ENCODE assay signal across 8 cellular contexts in genomic region chr14:99273025-99273723, GRCh38. TPM values are rescaled to one million over a fixed set of nuclear protein-coding genes. Genes with fewer than 3 reads are reported as not detected.
A peak's percentile ranks its signal among the peaks of the same experiment; 100 is the strongest.
DNase-seq lines count a peak whose midpoint lies in the region; ATAC-seq and TF ChIP-seq lines count a peak whose summit lies in the region.

No MANE protein-coding gene starts in this region.

- peaks cover 20 to 69% (median 26%) of the 10 kb centered on the region in 3 donors for H3K4me1 ChIP-seq in esophagus squamous epithelium

- intact Hi-C loops in activated CD4-positive, alpha-beta T cell treated with anti-CD3 and anti-CD28 coated beads for 36 hours (cut with DNase I, micrococcal nuclease): loop anchor here (2.0 to 10.0 kb wide), 15 partner anchors 144 to 1864 kb away; partner anchors contain the start of gene EVL (in 1 of the 2)
- intact Hi-C loops in esophagus squamous epithelium (cut with DNase I): loop anchor here (10.0 kb wide), 1 partner anchor 1138 kb away; no protein-coding TSS in a partner anchor

- WGBS in esophagus squamous epithelium, 2 donors: 0% methylated on average over 1 to 2 of the region's 48 CpGs

- ATAC-seq in activated CD4-positive, alpha-beta T cell treated with anti-CD3 and anti-CD28 coated beads for 36 hours: peak; percentile 4
- ATAC-seq in GM18868 (IDR thresholded peaks at IDR 0.05; ENCODE audit: unreplicated experiment): no peak
- ATAC-seq in HG03196 (IDR thresholded peaks at IDR 0.05; ENCODE audit: unreplicated experiment): no peak

- no peaks in the 10 kb centered on the region for H3K9me3 Mint-ChIP-seq in activated CD4-positive, alpha-beta T cell treated with anti-CD3 and anti-CD28 coated beads for 36 hours (ENCODE audit: low read depth)

- peak overlapping the region; percentile 29 for H3K27ac ChIP-seq in WERI-Rb-1
- peak overlapping the region; percentile 82 to 92 (median 88) for H3K27ac ChIP-seq in esophagus squamous epithelium

- H3K9me3 ChIP-seq in WERI-Rb-1 (ENCODE audit: severe bottlenecking) (peaks cover 4% of the 10 kb centered on the region), esophagus squamous epithelium (no peaks in the 10 kb centered on the region)

- H3K4me1 Mint-ChIP-seq in activated CD4-positive, alpha-beta T cell treated with anti-CD3 and anti-CD28 coated beads for 36 hours: peaks cover 38% of the 10 kb centered on the region

- peak; percentile 79 for DNase-seq in activated CD4-positive, alpha-beta T cell treated with anti-CD3 and anti-CD28 coated beads for 36 hours
- no peak for DNase-seq in activated CD4-positive, alpha-beta T cell treated with anti-CD3 and anti-CD28 coated beads, Interleukin-2, amount 50 U/mL, for 1 hour
- DNase-seq in WERI-Rb-1 (peak; percentile 82), esophagus squamous epithelium (lab: John Stamatoyannopoulos, UW) (no peak), NCI-H226 (no peak)
- DNase-seq in stimulated activated CD4-positive, alpha-beta T cell treated with anti-CD3 and anti-CD28 coated beads, Interleukin-15, amount 100 ng/mL, for 24 hours: peak; percentile 88

- CTCF ChIA-PET in activated CD4-positive, alpha-beta T cell treated with anti-CD3 and anti-CD28 coated beads for 36 hours (lab: Charles Lee): interaction anchor here (0.7 to 1.4 kb wide), 4 partner anchors 13 to 37 kb away, joined by 4 to 5 read pairs (median 4); no protein-coding TSS in a partner anchor

- H3K27ac Mint-ChIP-seq in activated CD4-positive, alpha-beta T cell treated with anti-CD3 and anti-CD28 coated beads for 36 hours: peak overlapping the region; percentile 98

- TF ChIP-seq CTCF in WERI-Rb-1 (IDR thresholded peaks at IDR 0.05; ENCODE audit: low read depth, low read length): no peak
- TF ChIP-seq CTCF in esophagus squamous epithelium (IDR thresholded peaks at IDR 0.05): peak in 1 of 6 experiments; percentile 8

- POLR2A ChIA-PET in activated CD4-positive, alpha-beta T cell treated with anti-CD3 and anti-CD28 coated beads for 36 hours (lab: Charles Lee): interaction anchor here (0.6 to 1.5 kb wide), 4 partner anchors 11 to 1137 kb away, joined by 3 to 20 read pairs (median 4); no protein-coding TSS in a partner anchor

- peaks cover 59% of the 10 kb centered on the region for H3K27me3 ChIP-seq in WERI-Rb-1 (ENCODE audit: insufficient read depth, low read depth, severe bottlenecking)
- peaks cover 0 to 79% (median 0%) of the 10 kb centered on the region in 4 donors for H3K27me3 ChIP-seq in esophagus squamous epithelium

- peak overlapping the region; percentile 87 for H3K4me3 Mint-ChIP-seq in activated CD4-positive, alpha-beta T cell treated with anti-CD3 and anti-CD28 coated beads for 36 hours

- peak overlapping the region; percentile 49 for H3K4me3 ChIP-seq in WERI-Rb-1 (ENCODE audit: low read depth, low read length)
- H3K4me3 ChIP-seq in esophagus squamous epithelium: peak overlapping the region; percentile 65 to 90 (median 80)

- peaks cover 2% of the 10 kb centered on the region for H3K27me3 Mint-ChIP-seq in activated CD4-positive, alpha-beta T cell treated with anti-CD3 and anti-CD28 coated beads for 36 hours

- TF ChIP-seq POLR2A in esophagus squamous epithelium (IDR thresholded peaks at IDR 0.05): no peak

- H3K36me3 Mint-ChIP-seq in activated CD4-positive, alpha-beta T cell treated with anti-CD3 and anti-CD28 coated beads for 36 hours (ENCODE audit: low read depth): peaks cover 21% of the 10 kb centered on the region

- H3K36me3 ChIP-seq in WERI-Rb-1 (no peaks in the 10 kb centered on the region), esophagus squamous epithelium (no peaks in the 10 kb centered on the region)

RNA-seq across cellular contexts. Expression of gene BCL11B, which starts 1.2 kb away (rescaled TPM):
- 10 to 100 TPM; 62.1 to 66.2 TPM for total RNA-seq in activated CD4-positive, alpha-beta T cell treated with anti-CD3 and anti-CD28 coated beads for 36 hours
- 10 to 100 TPM; 10.1 to 19.3 (median 12.9) TPM for total RNA-seq in esophagus squamous epithelium

Comparison
In these comparisons a context has a peak if more than half of its experiments do, and no peak if none do; other contexts are left out.
1. DNase-seq: peak in activated CD4-positive, alpha-beta T cell treated with anti-CD3 and anti-CD28 coated beads for 36 hours (single experiment), WERI-Rb-1 (single experiment) and stimulated activated CD4-positive, alpha-beta T cell treated with anti-CD3 and anti-CD28 coated beads, Interleukin-15, amount 100 ng/mL, for 24 hours (single experiment); none in activated CD4-positive, alpha-beta T cell treated with anti-CD3 and anti-CD28 coated beads, Interleukin-2, amount 50 U/mL, for 1 hour (single experiment), esophagus squamous epithelium (single experiment) and NCI-H226 (single experiment).